Comparison of ENCODE assay signal across 14 cellular contexts in genomic region chr4:53221832-53222480, GRCh38.
DNase-seq lines count a peak whose midpoint lies in the region; ATAC-seq, FAIRE-seq and TF ChIP-seq lines count a peak whose summit lies in the region.
"Had no signal": no experiment of that assay in that cellular context is flagged by ENCODE, and none has a peak within 500 bp of the region (broad histone marks: within the 10 kb centered on the region; RNA-seq: fewer than 3 reads in every experiment).

No MANE protein-coding gene starts in this region.

- no peak for TF ChIP-seq CTCF in MCF 10A (IDR thresholded peaks at IDR 0.05; ENCODE audit: unreplicated experiment)
- no peak for TF ChIP-seq CTCF in breast epithelium (IDR thresholded peaks at IDR 0.05)
- no peak for TF ChIP-seq CTCF in D721Med (IDR thresholded peaks at IDR 0.05; ENCODE audit: insufficient read depth, missing control alignments)
- no peak for TF ChIP-seq CTCF in fibroblast of mammary gland (conservative IDR thresholded peaks at IDR 0.05; ENCODE audit: control insufficient read depth, insufficient read depth, low read depth, low read length)

- POLR2A ChIA-PET in activated CD4-positive, alpha-beta T cell treated with anti-CD3 and anti-CD28 coated beads for 36 hours (lab: Charles Lee) = no interaction called here
- POLR2A ChIA-PET in MCF 10A (lab: Yijun Ruan, JAX) = no interaction called here

- no peak overlapping the region for H3K4me3 Mint-ChIP-seq in activated CD4-positive, alpha-beta T cell treated with anti-CD3 and anti-CD28 coated beads for 36 hours
- H3K4me3 Mint-ChIP-seq in MCF 10A (ENCODE audit: unreplicated experiment) = no peak overlapping the region
- H3K4me3 Mint-ChIP-seq: CD4-positive, CD25-positive, alpha-beta regulatory T cell; GM23338; H9 had no signal

- peaks cover 14% of the 10 kb centered on the region for H3K36me3 Mint-ChIP-seq in activated CD4-positive, alpha-beta T cell treated with anti-CD3 and anti-CD28 coated beads for 36 hours (ENCODE audit: low read depth)
- H3K36me3 Mint-ChIP-seq in MCF 10A (ENCODE audit: insufficient read depth, unreplicated experiment) = no peaks in the 10 kb centered on the region

- no TSS peak for BruUV-seq in MCF 10A (replicated peaks; lab: Mats Ljungman, UMichigan)

- peak; percentile 74 for ATAC-seq in activated CD4-positive, alpha-beta T cell treated with anti-CD3 and anti-CD28 coated beads for 36 hours
- ATAC-seq in GM18861 (IDR thresholded peaks at IDR 0.05; ENCODE audit: unreplicated experiment) = no peak
- ATAC-seq: GM23338 had no signal

- H3K27me3 ChIP-seq in breast epithelium (no peaks in the 10 kb centered on the region), HAP-1 (ENCODE audit: low read depth) (no peaks in the 10 kb centered on the region)
- H3K27me3 ChIP-seq: BLaER1 treated with 17β-estradiol and CSF1 and Interleukin-3, amounts not matched to agents 10 nM and 100 nM had no signal

- intact Hi-C loops in activated CD4-positive, alpha-beta T cell treated with anti-CD3 and anti-CD28 coated beads for 36 hours (cut with DNase I, micrococcal nuclease) = no loop called here
- intact Hi-C loops in MCF 10A (cut with micrococcal nuclease) = no loop called here
- intact Hi-C loops in breast epithelium (cut with DNase I; ENCODE audit: low total_unique reads) = no loop called here

- no peak overlapping the region for H3K27ac Mint-ChIP-seq in activated CD4-positive, alpha-beta T cell treated with anti-CD3 and anti-CD28 coated beads for 36 hours
- peak overlapping the region; percentile 57 for H3K27ac Mint-ChIP-seq in MCF 10A (ENCODE audit: low read depth, unreplicated experiment)
- H3K27ac Mint-ChIP-seq: CD4-positive, CD25-positive, alpha-beta regulatory T cell; GM23338; H9 had no signal

- H3K4me1 Mint-ChIP-seq in activated CD4-positive, alpha-beta T cell treated with anti-CD3 and anti-CD28 coated beads for 36 hours = peaks cover 4% of the 10 kb centered on the region
- H3K4me1 Mint-ChIP-seq in MCF 10A (ENCODE audit: insufficient read depth, unreplicated experiment) = no peaks in the 10 kb centered on the region
- H3K4me1 Mint-ChIP-seq: GM23338, H9 had no signal

- peaks cover 6% of the 10 kb centered on the region for H3K9me3 Mint-ChIP-seq in activated CD4-positive, alpha-beta T cell treated with anti-CD3 and anti-CD28 coated beads for 36 hours (ENCODE audit: low read depth)
- peaks cover 14% of the 10 kb centered on the region for H3K9me3 Mint-ChIP-seq in MCF 10A (ENCODE audit: unreplicated experiment)

- no peaks in the 10 kb centered on the region for H3K27me3 Mint-ChIP-seq in activated CD4-positive, alpha-beta T cell treated with anti-CD3 and anti-CD28 coated beads for 36 hours
- no peaks in the 10 kb centered on the region for H3K27me3 Mint-ChIP-seq in MCF 10A (ENCODE audit: insufficient read depth, unreplicated experiment)
- H3K27me3 Mint-ChIP-seq: CD4-positive, CD25-positive, alpha-beta regulatory T cell had no signal

- peak; percentile 32 for FAIRE-seq in D721Med (lab: Jason Lieb, UNC)

- CTCF ChIA-PET in activated CD4-positive, alpha-beta T cell treated with anti-CD3 and anti-CD28 coated beads for 36 hours (lab: Charles Lee) = no interaction called here
- CTCF ChIA-PET in MCF 10A (lab: Yijun Ruan, JAX) = interaction anchor here (0.5 kb wide), 1 partner anchor 349 kb away, joined by 3 read pairs; no protein-coding TSS in a partner anchor

- no peak overlapping the region for H3K27ac ChIP-seq in breast epithelium
- H3K27ac ChIP-seq: 22Rv1; BLaER1 treated with 17β-estradiol and CSF1 and Interleukin-3, amounts not matched to agents 10 nM and 100 nM had no signal

- no peak for DNase-seq in activated CD4-positive, alpha-beta T cell treated with anti-CD3 and anti-CD28 coated beads for 36 hours
- no peak for DNase-seq in activated CD4-positive, alpha-beta T cell treated with anti-CD3 and anti-CD28 coated beads, Interleukin-2, amount 50 U/mL, for 48 hours
- DNase-seq in MCF 10A (ENCODE audit: unreplicated experiment) (no peak), breast epithelium (ENCODE audit: low spot score in 2 of 2) (no peak), D721Med (ENCODE audit: insufficient read length, low spot score) (no peak), fibroblast of mammary gland (ENCODE audit: low read depth) (peak; percentile 25), HAP-1 (ENCODE audit: low spot score in 2 of 2) (no peak)
- DNase-seq: CD4-positive, CD25-positive, alpha-beta regulatory T cell; DMS 273 treated with DMSO at 0.1 percent for 48 hours; H9 had no signal

- TF ChIP-seq POLR2A in breast epithelium (IDR thresholded peaks at IDR 0.05) = no peak

- H3K36me3 ChIP-seq in breast epithelium = no peaks in the 10 kb centered on the region
- no peaks in the 10 kb centered on the region for H3K36me3 ChIP-seq in HAP-1 (replicated peaks)

- no peaks in the 10 kb centered on the region for H3K4me1 ChIP-seq in breast epithelium
- peaks cover 4% of the 10 kb centered on the region for H3K4me1 ChIP-seq in HAP-1
- H3K4me1 ChIP-seq: BLaER1 treated with 17β-estradiol and CSF1 and Interleukin-3, amounts not matched to agents 10 nM and 100 nM had no signal

- H3K9me3 ChIP-seq in breast epithelium (no peaks in the 10 kb centered on the region), HAP-1 (0 out of 2 replicates have a peak, but pooled peaks cover 3% of the 10 kb centered on the region)

- in situ Hi-C loops in HAP-1 (cut with MboI; ENCODE audit: low sequenced_read_pairs) = no loop called here

- H3K4me3 ChIP-seq in breast epithelium = no peak overlapping the region
- no peak overlapping the region for H3K4me3 ChIP-seq in fibroblast of mammary gland (ENCODE audit: control insufficient read depth, low read depth, low read length)
- no peak overlapping the region for H3K4me3 ChIP-seq in HAP-1
- H3K4me3 ChIP-seq: BLaER1 treated with 17β-estradiol and CSF1 and Interleukin-3, amounts not matched to agents 10 nM and 100 nM; GM23338 had no signal
